In the genomic region with DNA sequence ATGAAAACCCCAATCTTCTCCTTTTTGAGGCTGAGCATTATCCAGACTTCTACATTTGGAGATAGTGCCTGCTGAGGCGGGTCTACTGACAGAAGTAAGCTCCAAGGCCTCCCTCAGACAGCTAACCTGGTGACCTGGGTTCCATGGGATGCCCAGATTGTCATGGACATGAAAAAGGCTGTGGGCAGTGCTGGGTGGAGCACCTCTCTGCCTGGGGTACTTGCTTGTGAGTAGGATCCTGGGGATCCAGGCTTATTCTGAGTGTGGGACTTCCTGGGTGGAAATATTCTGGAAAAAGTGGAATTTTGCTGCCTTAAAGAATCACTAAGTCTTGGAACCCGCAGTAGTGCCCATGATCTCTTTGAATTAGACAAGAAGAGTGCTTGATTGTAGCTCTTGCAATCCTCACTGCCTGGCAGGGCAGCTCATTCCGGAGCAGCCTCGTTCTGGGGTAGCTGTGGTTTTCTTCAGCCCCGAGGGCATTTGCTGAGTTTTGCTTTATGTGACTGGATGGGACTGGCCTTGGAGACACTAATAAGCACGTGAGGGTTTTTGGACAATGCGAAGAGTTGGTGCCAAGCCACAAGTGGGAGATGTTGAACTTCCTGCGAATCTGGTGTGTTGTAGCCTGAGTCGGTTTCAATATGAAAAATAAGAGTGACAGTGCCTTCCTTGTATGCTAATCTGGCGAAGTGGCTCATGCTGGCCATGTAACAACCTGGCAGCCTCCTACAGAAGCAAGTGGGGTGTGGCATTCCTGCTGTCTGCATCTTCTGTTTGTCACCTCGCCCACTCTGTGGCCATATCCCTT, we compare ENCODE assay signal across 9 cellular contexts. TPM values are rescaled to one million over a fixed set of nuclear protein-coding genes. Genes with fewer than 3 reads are reported as not detected.
DNase-seq lines count a peak whose midpoint lies in the region; ATAC-seq, FAIRE-seq and TF ChIP-seq lines count a peak whose summit lies in the region.
"Had no signal": no experiment of that assay in that cellular context is flagged by ENCODE, and none has a peak within 500 bp of the region (broad histone marks: within the 10 kb centered on the region; RNA-seq: fewer than 3 reads in every experiment).

No MANE protein-coding gene starts in this region.

- H3F3A ChIP-seq in SK-N-SH (replicated peaks; ENCODE audit: insufficient read depth) = no peaks in the 10 kb centered on the region

- POLR2A ChIA-PET in SK-N-SH (lab: Yijun Ruan, JAX) = no interaction called here

- H3K9ac ChIP-seq in SK-N-SH = no peak overlapping the region

- no peak overlapping the region for H2AFZ ChIP-seq in SK-N-SH (ENCODE audit: low read depth)

- H3K4me3 ChIP-seq in left ventricle myocardium inferior (no peak overlapping the region), SK-N-SH (ENCODE audit: low read depth in 2 of 2, low read length in 1 of 2) (no peak overlapping the region)
- H3K4me3 ChIP-seq: A549 had no signal

- no peak for FAIRE-seq in urothelium cell line (lab: Jason Lieb, UNC)
- FAIRE-seq: A549 had no signal

- no peaks in the 10 kb centered on the region for H3K79me2 ChIP-seq in SK-N-SH (ENCODE audit: insufficient read depth)

- peaks cover 9% of the 10 kb centered on the region for H3K36me3 ChIP-seq in left ventricle myocardium inferior
- H3K36me3 ChIP-seq in SK-N-SH (replicated peaks in 1 of 2; ENCODE audit: control insufficient read depth in 1 of 2, insufficient read depth in 2 of 2, low read length in 1 of 2) = peaks cover 0 to 3% of the 10 kb centered on the region in 2 experiments

- TF ChIP-seq EP300 in SK-N-SH (IDR thresholded peaks at IDR 0.05; ENCODE audit: borderline replicate concordance in 1 of 2, low read depth in 1 of 2, low read length in 1 of 2) = no peak

- peak; percentile 62 for ATAC-seq in HG03139 (IDR thresholded peaks at IDR 0.05; ENCODE audit: unreplicated experiment)
- ATAC-seq: A549 had no signal

- peaks cover 7% of the 10 kb centered on the region for H3K4me1 ChIP-seq in left ventricle myocardium inferior
- no peaks in the 10 kb centered on the region for H3K4me1 ChIP-seq in SK-N-SH (ENCODE audit: control insufficient read depth in 1 of 2, insufficient read depth in 2 of 2, low read depth in 1 of 2, low read length in 1 of 2)

- H4K20me1 ChIP-seq in SK-N-SH (ENCODE audit: insufficient read depth) = no peaks in the 10 kb centered on the region

- 51% methylated on average over 10 of the region's 11 CpGs for WGBS in SK-N-SH (ENCODE audit: low lambda C conversion rate)

- H3K9me2 ChIP-seq in SK-N-SH = no peaks in the 10 kb centered on the region

- CTCF ChIA-PET in SK-N-SH (lab: Yijun Ruan, JAX) = interaction anchor here (1.1 to 11.2 kb wide), 4 partner anchors 12 to 954 kb away, joined by 3 to 134 read pairs (median 8); no protein-coding TSS in a partner anchor

- no peak overlapping the region for H3K4me2 ChIP-seq in SK-N-SH
- H3K4me2 ChIP-seq: A549 had no signal

- no peak for TF ChIP-seq RAD21 in SK-N-SH (IDR thresholded peaks at IDR 0.05; ENCODE audit: low read length)

- H3K27ac ChIP-seq in left ventricle myocardium inferior (replicated peaks) (peak overlapping the region; percentile 25), SK-N-SH (ENCODE audit: low read depth in 2 of 2, low read length in 1 of 2) (no peak overlapping the region)

- H3K9me3 ChIP-seq in left ventricle myocardium inferior (replicated peaks) (no peaks in the 10 kb centered on the region), SK-N-SH (no peaks in the 10 kb centered on the region)
- H3K9me3 ChIP-seq: A549 had no signal

- DNase-seq in NCI-H748 (lab: John Stamatoyannopoulos, UW; ENCODE audit: unreplicated experiment) = peak; percentile 57
- no peak for DNase-seq in NCI-H748 treated with DMSO at 0.1 percent for 48 hours (lab: John Stamatoyannopoulos, UW)
- DNase-seq in SW480 (ENCODE audit: low spot score) = peak; percentile 75
- no peak for DNase-seq in left ventricle myocardium inferior
- peak; percentile 36 for DNase-seq in urothelium cell line (ENCODE audit: low spot score)
- no peak for DNase-seq in activated naive CD4-positive, alpha-beta T cell treated with anti-CD3 and anti-CD28 coated beads, Interleukin-2, amount 50 U/mL, for 16 hours
- no peak for DNase-seq in SK-N-SH

- no peak for TF ChIP-seq CTCF in left ventricle myocardium inferior (IDR thresholded peaks at IDR 0.05; ENCODE audit: borderline replicate concordance)
- TF ChIP-seq CTCF in SK-N-SH (IDR thresholded peaks at IDR 0.05) = no peak

- H3K27me3 ChIP-seq in left ventricle myocardium inferior (ENCODE audit: low read depth) (no peaks in the 10 kb centered on the region), SK-N-SH (ENCODE audit: insufficient read depth) (no peaks in the 10 kb centered on the region)

- intact Hi-C loops in left ventricle myocardium inferior (cut with micrococcal nuclease) = no loop called here

TF ChIP-seq in SK-N-SH, 30 proteins besides CTCF, POLR2A, EP300 and RAD21:
- TF ChIP-seq MXI1 (IDR thresholded peaks at IDR 0.05; ENCODE audit: low read depth, low read length) = no peak

RNA-seq across cellular contexts. Expression of a gene that starts 28.2 kb away (rescaled TPM):
- total RNA-seq in left ventricle myocardium inferior = 13.8 TPM
- 4.3 and 5.7 TPM in 2 replicates for polyA plus RNA-seq in SK-N-SH (2012; rRNA removed)
- 3.7 and 4.3 TPM in 2 replicates for polyA plus RNA-seq in SK-N-SH (2012; cell fraction: cytosol; rRNA removed)
- 4.4 and 10.4 TPM in 2 replicates for polyA plus RNA-seq in SK-N-SH (2012; cell fraction: nucleus; rRNA removed)

Comparison
In these comparisons a context has a peak if more than half of its experiments do, and no peak if none do; other contexts are left out.
1. DNase-seq: peak in NCI-H748 (single experiment), SW480 (single experiment) and urothelium cell line (single experiment); none in NCI-H748 treated with DMSO at 0.1 percent for 48 hours (single experiment), left ventricle myocardium inferior (single experiment), activated naive CD4-positive, alpha-beta T cell treated with anti-CD3 and anti-CD28 coated beads, Interleukin-2, amount 50 U/mL, for 16 hours (single experiment) and SK-N-SH (single experiment).